ENCODE assay signal across 1 cellular context in the genomic region with DNA sequence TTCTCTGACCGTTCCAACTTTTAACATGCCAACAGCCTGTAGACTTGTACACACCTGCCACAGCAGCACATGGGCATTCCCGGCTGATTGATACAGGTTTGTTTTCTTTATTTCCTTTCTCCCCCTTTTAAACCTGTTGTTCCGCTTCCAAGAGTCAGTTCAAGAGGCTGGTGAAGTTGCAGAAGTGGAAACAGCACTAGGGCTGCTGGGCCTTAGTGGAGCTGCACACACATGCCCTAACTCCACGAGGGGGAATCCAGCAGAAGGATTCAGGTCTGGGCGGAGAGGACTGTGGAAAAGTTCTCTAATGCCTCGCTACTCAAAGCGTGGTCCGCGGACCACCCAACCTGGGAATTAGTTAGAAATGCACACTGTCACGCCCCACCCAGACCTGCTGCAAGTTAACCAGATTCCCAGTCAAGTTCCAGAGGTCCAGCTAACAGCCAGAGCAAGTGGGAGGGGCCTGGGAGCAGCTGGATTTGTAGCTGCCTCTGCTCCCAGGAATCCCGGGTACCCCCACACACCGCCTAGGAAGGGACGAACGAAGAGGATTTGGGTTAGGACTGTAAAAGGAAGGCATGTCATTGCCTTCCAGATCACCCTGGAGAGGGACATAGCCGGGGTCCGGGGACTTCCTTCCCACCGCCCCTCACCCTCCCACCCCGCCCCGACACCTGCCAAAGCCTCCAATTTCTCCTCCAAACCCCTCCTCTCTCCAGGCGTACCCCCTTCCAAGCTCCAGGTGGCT.
TF ChIP-seq lines count a peak whose summit lies in the region.

No MANE protein-coding gene starts in this region.

TF ChIP-seq in HepG2, 621 proteins besides CTCF, POLR2A, EP300 and RAD21 (continued from another document and continues in another):
- TF ChIP-seq DPF2 (CRISPR knock-in tag; IDR thresholded peaks at IDR 0.05; ENCODE audit: borderline replicate concordance, low read depth) = no peak
- no peak for TF ChIP-seq ZNF234 (CRISPR knock-in tag; conservative IDR thresholded peaks at IDR 0.05)
- no peak for TF ChIP-seq ZNF773 (CRISPR knock-in tag; IDR thresholded peaks at IDR 0.05; ENCODE audit: borderline replicate concordance)
- TF ChIP-seq, protein P1, sequence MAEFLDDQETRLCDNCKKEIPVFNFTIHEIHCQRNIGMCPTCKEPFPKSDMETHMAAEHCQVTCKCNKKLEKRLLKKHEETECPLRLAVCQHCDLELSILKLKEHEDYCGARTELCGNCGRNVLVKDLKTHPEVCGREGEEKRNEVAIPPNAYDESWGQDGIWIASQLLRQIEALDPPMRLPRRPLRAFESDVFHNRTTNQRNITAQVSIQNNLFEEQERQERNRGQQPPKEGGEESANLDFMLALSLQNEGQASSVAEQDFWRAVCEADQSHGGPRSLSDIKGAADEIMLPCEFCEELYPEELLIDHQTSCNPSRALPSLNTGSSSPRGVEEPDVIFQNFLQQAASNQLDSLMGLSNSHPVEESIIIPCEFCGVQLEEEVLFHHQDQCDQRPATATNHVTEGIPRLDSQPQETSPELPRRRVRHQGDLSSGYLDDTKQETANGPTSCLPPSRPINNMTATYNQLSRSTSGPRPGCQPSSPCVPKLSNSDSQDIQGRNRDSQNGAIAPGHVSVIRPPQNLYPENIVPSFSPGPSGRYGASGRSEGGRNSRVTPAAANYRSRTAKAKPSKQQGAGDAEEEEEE (CRISPR knock-in tag; IDR thresholded peaks at IDR 0.05; ENCODE audit: borderline replicate concordance) = no peak
- peak; percentile 79; the same call in 1 of the 2 replicates for TF ChIP-seq ZBTB20 (CRISPR knock-in tag; IDR thresholded peaks at IDR 0.05; ENCODE audit: borderline replicate concordance, low read depth)
- no peak for TF ChIP-seq ZNF460 (CRISPR knock-in tag; IDR thresholded peaks at IDR 0.05; ENCODE audit: borderline replicate concordance)
- TF ChIP-seq ZSCAN12 (CRISPR knock-in tag; IDR thresholded peaks at IDR 0.05) = no peak
- no peak for TF ChIP-seq ZSCAN29 (CRISPR knock-in tag; conservative IDR thresholded peaks at IDR 0.05)
- TF ChIP-seq NONO (IDR thresholded peaks at IDR 0.05) = no peak
- TF ChIP-seq NONO (CRISPR knock-in tag; conservative IDR thresholded peaks at IDR 0.05) = no peak
- TF ChIP-seq, protein P2, sequence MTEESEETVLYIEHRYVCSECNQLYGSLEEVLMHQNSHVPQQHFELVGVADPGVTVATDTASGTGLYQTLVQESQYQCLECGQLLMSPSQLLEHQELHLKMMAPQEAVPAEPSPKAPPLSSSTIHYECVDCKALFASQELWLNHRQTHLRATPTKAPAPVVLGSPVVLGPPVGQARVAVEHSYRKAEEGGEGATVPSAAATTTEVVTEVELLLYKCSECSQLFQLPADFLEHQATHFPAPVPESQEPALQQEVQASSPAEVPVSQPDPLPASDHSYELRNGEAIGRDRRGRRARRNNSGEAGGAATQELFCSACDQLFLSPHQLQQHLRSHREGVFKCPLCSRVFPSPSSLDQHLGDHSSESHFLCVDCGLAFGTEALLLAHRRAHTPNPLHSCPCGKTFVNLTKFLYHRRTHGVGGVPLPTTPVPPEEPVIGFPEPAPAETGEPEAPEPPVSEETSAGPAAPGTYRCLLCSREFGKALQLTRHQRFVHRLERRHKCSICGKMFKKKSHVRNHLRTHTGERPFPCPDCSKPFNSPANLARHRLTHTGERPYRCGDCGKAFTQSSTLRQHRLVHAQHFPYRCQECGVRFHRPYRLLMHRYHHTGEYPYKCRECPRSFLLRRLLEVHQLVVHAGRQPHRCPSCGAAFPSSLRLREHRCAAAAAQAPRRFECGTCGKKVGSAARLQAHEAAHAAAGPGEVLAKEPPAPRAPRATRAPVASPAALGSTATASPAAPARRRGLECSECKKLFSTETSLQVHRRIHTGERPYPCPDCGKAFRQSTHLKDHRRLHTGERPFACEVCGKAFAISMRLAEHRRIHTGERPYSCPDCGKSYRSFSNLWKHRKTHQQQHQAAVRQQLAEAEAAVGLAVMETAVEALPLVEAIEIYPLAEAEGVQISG (CRISPR knock-in tag; IDR thresholded peaks at IDR 0.05) = no peak
- TF ChIP-seq, protein P3, sequence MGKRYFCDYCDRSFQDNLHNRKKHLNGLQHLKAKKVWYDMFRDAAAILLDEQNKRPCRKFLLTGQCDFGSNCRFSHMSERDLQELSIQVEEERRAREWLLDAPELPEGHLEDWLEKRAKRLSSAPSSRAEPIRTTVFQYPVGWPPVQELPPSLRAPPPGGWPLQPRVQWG (CRISPR knock-in tag; IDR thresholded peaks at IDR 0.05; ENCODE audit: borderline replicate concordance, low read depth) = no peak
- no peak for TF ChIP-seq CBFB (CRISPR knock-in tag; IDR thresholded peaks at IDR 0.05)
- TF ChIP-seq PAWR (CRISPR knock-in tag; IDR thresholded peaks at IDR 0.05; ENCODE audit: borderline replicate concordance) = no peak
- TF ChIP-seq SOX5 (CRISPR knock-in tag; IDR thresholded peaks at IDR 0.05; ENCODE audit: borderline replicate concordance) = no peak
- TF ChIP-seq, protein P4, sequence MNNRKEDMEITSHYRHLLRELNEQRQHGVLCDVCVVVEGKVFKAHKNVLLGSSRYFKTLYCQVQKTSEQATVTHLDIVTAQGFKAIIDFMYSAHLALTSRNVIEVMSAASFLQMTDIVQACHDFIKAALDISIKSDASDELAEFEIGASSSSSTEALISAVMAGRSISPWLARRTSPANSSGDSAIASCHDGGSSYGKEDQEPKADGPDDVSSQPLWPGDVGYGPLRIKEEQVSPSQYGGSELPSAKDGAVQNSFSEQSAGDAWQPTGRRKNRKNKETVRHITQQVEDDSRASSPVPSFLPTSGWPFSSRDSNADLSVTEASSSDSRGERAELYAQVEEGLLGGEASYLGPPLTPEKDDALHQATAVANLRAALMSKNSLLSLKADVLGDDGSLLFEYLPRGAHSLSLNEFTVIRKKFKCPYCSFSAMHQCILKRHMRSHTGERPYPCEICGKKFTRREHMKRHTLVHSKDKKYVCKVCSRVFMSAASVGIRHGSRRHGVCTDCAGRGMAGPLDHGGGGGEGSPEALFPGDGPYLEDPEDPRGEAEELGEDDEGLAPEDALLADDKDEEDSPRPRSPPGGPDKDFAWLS (CRISPR knock-in tag; IDR thresholded peaks at IDR 0.05; ENCODE audit: borderline replicate concordance) = no peak
- TF ChIP-seq, protein P5, sequence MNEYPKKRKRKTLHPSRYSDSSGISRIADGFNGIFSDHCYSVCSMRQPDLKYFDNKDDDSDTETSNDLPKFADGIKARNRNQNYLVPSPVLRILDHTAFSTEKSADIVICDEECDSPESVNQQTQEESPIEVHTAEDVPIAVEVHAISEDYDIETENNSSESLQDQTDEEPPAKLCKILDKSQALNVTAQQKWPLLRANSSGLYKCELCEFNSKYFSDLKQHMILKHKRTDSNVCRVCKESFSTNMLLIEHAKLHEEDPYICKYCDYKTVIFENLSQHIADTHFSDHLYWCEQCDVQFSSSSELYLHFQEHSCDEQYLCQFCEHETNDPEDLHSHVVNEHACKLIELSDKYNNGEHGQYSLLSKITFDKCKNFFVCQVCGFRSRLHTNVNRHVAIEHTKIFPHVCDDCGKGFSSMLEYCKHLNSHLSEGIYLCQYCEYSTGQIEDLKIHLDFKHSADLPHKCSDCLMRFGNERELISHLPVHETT (CRISPR knock-in tag; conservative IDR thresholded peaks at IDR 0.05) = 0 out of 2 replicates have a peak, but pooled peaks have one; percentile 5
- TF ChIP-seq, protein P6, sequence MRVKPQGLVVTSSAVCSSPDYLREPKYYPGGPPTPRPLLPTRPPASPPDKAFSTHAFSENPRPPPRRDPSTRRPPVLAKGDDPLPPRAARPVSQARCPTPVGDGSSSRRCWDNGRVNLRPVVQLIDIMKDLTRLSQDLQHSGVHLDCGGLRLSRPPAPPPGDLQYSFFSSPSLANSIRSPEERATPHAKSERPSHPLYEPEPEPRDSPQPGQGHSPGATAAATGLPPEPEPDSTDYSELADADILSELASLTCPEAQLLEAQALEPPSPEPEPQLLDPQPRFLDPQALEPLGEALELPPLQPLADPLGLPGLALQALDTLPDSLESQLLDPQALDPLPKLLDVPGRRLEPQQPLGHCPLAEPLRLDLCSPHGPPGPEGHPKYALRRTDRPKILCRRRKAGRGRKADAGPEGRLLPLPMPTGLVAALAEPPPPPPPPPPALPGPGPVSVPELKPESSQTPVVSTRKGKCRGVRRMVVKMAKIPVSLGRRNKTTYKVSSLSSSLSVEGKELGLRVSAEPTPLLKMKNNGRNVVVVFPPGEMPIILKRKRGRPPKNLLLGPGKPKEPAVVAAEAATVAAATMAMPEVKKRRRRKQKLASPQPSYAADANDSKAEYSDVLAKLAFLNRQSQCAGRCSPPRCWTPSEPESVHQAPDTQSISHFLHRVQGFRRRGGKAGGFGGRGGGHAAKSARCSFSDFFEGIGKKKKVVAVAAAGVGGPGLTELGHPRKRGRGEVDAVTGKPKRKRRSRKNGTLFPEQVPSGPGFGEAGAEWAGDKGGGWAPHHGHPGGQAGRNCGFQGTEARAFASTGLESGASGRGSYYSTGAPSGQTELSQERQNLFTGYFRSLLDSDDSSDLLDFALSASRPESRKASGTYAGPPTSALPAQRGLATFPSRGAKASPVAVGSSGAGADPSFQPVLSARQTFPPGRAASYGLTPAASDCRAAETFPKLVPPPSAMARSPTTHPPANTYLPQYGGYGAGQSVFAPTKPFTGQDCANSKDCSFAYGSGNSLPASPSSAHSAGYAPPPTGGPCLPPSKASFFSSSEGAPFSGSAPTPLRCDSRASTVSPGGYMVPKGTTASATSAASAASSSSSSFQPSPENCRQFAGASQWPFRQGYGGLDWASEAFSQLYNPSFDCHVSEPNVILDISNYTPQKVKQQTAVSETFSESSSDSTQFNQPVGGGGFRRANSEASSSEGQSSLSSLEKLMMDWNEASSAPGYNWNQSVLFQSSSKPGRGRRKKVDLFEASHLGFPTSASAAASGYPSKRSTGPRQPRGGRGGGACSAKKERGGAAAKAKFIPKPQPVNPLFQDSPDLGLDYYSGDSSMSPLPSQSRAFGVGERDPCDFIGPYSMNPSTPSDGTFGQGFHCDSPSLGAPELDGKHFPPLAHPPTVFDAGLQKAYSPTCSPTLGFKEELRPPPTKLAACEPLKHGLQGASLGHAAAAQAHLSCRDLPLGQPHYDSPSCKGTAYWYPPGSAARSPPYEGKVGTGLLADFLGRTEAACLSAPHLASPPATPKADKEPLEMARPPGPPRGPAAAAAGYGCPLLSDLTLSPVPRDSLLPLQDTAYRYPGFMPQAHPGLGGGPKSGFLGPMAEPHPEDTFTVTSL (CRISPR knock-in tag; IDR thresholded peaks at IDR 0.05; ENCODE audit: borderline replicate concordance) = no peak
- TF ChIP-seq KMT2B (CRISPR knock-in tag; IDR thresholded peaks at IDR 0.05) = no peak
- 0 out of 2 replicates have a peak, but pooled peaks have one; percentile 58 for TF ChIP-seq CC2D1A (CRISPR knock-in tag; IDR thresholded peaks at IDR 0.05)
- no peak for TF ChIP-seq MEF2D (CRISPR knock-in tag; IDR thresholded peaks at IDR 0.05)
- TF ChIP-seq SOX6 (IDR thresholded peaks at IDR 0.05) = no peak
- peak; percentile 30; the same call in 1 of the 2 replicates for TF ChIP-seq SOX6 (CRISPR knock-in tag; IDR thresholded peaks at IDR 0.05)
- no peak for TF ChIP-seq KAT7 (CRISPR knock-in tag; IDR thresholded peaks at IDR 0.05; ENCODE audit: borderline replicate concordance)
- TF ChIP-seq DNMT3B (CRISPR knock-in tag; conservative IDR thresholded peaks at IDR 0.05) = no peak
- no peak for TF ChIP-seq FOXA3 (CRISPR knock-in tag; IDR thresholded peaks at IDR 0.05)
- no peak; the same call in 1 of the 2 replicates for TF ChIP-seq NFKB2 (CRISPR knock-in tag; IDR thresholded peaks at IDR 0.05; ENCODE audit: borderline replicate concordance)
- no peak; the same call in 1 of the 2 replicates for TF ChIP-seq ZNF879 (CRISPR knock-in tag; IDR thresholded peaks at IDR 0.05)
- no peak for TF ChIP-seq ZNF225 (CRISPR knock-in tag; IDR thresholded peaks at IDR 0.05)
- no peak for TF ChIP-seq AGO2 (optimal IDR thresholded peaks at IDR 0.05; ENCODE audit: low read depth, low read length)
- TF ChIP-seq GABPA (IDR thresholded peaks at IDR 0.05; ENCODE audit: low read depth, low read length) = no peak
- no peak for TF ChIP-seq GABPA (CRISPR knock-in tag; IDR thresholded peaks at IDR 0.05; ENCODE audit: low read depth)
- TF ChIP-seq RFX5 (IDR thresholded peaks at IDR 0.05; ENCODE audit: low read depth, low read length) = no peak
- TF ChIP-seq SRY (CRISPR knock-in tag; IDR thresholded peaks at IDR 0.05) = no peak
- TF ChIP-seq SMARCE1 (IDR thresholded peaks at IDR 0.05; ENCODE audit: borderline replicate concordance) = no peak
- TF ChIP-seq, protein P7, sequence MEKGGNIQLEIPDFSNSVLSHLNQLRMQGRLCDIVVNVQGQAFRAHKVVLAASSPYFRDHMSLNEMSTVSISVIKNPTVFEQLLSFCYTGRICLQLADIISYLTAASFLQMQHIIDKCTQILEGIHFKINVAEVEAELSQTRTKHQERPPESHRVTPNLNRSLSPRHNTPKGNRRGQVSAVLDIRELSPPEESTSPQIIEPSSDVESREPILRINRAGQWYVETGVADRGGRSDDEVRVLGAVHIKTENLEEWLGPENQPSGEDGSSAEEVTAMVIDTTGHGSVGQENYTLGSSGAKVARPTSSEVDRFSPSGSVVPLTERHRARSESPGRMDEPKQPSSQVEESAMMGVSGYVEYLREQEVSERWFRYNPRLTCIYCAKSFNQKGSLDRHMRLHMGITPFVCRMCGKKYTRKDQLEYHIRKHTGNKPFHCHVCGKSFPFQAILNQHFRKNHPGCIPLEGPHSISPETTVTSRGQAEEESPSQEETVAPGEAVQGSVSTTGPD (CRISPR knock-in tag; IDR thresholded peaks at IDR 0.05) = no peak
- no peak for TF ChIP-seq NPAS2 (CRISPR knock-in tag; IDR thresholded peaks at IDR 0.05; ENCODE audit: borderline replicate concordance)
- TF ChIP-seq ZNF207 (IDR thresholded peaks at IDR 0.05; ENCODE audit: borderline replicate concordance) = no peak
- no peak for TF ChIP-seq BORCS8-MEF2B (CRISPR knock-in tag; IDR thresholded peaks at IDR 0.05)
- no peak for TF ChIP-seq MBNL3 (CRISPR knock-in tag; conservative IDR thresholded peaks at IDR 0.05)
- no peak for TF ChIP-seq ZNF644 (CRISPR knock-in tag; IDR thresholded peaks at IDR 0.05; ENCODE audit: low read depth)
- no peak for TF ChIP-seq YEATS2 (CRISPR knock-in tag; IDR thresholded peaks at IDR 0.05; ENCODE audit: borderline replicate concordance)
- no peak for TF ChIP-seq LCORL (IDR thresholded peaks at IDR 0.05)
- no peak; the same call in 1 of the 2 replicates for TF ChIP-seq LCORL (CRISPR knock-in tag; IDR thresholded peaks at IDR 0.05)
- TF ChIP-seq, protein P8, sequence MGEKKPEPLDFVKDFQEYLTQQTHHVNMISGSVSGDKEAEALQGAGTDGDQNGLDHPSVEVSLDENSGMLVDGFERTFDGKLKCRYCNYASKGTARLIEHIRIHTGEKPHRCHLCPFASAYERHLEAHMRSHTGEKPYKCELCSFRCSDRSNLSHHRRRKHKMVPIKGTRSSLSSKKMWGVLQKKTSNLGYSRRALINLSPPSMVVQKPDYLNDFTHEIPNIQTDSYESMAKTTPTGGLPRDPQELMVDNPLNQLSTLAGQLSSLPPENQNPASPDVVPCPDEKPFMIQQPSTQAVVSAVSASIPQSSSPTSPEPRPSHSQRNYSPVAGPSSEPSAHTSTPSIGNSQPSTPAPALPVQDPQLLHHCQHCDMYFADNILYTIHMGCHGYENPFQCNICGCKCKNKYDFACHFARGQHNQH (CRISPR knock-in tag; IDR thresholded peaks at IDR 0.05) = no peak
- no peak for TF ChIP-seq ZNF546 (CRISPR knock-in tag; conservative IDR thresholded peaks at IDR 0.05)
- TF ChIP-seq SMAD9 (CRISPR knock-in tag; IDR thresholded peaks at IDR 0.05) = no peak
- TF ChIP-seq, protein P9, sequence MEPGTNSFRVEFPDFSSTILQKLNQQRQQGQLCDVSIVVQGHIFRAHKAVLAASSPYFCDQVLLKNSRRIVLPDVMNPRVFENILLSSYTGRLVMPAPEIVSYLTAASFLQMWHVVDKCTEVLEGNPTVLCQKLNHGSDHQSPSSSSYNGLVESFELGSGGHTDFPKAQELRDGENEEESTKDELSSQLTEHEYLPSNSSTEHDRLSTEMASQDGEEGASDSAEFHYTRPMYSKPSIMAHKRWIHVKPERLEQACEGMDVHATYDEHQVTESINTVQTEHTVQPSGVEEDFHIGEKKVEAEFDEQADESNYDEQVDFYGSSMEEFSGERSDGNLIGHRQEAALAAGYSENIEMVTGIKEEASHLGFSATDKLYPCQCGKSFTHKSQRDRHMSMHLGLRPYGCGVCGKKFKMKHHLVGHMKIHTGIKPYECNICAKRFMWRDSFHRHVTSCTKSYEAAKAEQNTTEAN (CRISPR knock-in tag; conservative IDR thresholded peaks at IDR 0.05) = no peak
